Comparison of ENCODE assay signal across 12 cellular contexts in genomic region chr3:187006884-187007630, GRCh38.
DNase-seq lines count a peak whose midpoint lies in the region; ATAC-seq, FAIRE-seq and TF ChIP-seq lines count a peak whose summit lies in the region.
"Had no signal": no experiment of that assay in that cellular context is flagged by ENCODE, and none has a peak within 500 bp of the region (broad histone marks: within the 10 kb centered on the region; RNA-seq: fewer than 3 reads in every experiment).

No MANE protein-coding gene starts in this region.

- H3K27me3 Mint-ChIP-seq in GM23338 (ENCODE audit: insufficient read depth, low read depth, poor library complexity) (peaks cover 2% of the 10 kb centered on the region), endodermal cell (ENCODE audit: insufficient read depth) (no peaks in the 10 kb centered on the region)
- no peaks in the 10 kb centered on the region for H3K27me3 Mint-ChIP-seq in T-helper 2 cell treated with Interferon-gamma antibody and Interleukin-4, amounts not matched to agents 5 μg/mL and 100 μg/mL, for 36 hours (ENCODE audit: low read depth)

- peaks cover 4 to 55% (median 35%) of the 10 kb centered on the region in 11 experiments; a peak in 21 of 22 replicates for H3K9me3 ChIP-seq in BLaER1 treated with 17β-estradiol and CSF1 and Interleukin-3, amounts not matched to agents 10 nM and 100 nM (replicated peaks in 1 of 11)
- no peaks in the 10 kb centered on the region for H3K9me3 ChIP-seq in fibroblast of lung (ENCODE audit: control insufficient read depth, insufficient read depth, low read depth, low read length)
- H3K9me3 ChIP-seq in endodermal cell (ENCODE audit: control insufficient read depth, low read length): peaks cover 26% of the 10 kb centered on the region

- WGBS in endodermal cell (ENCODE audit: insufficient coverage in 1 of 2, insufficient read length in 1 of 2), 2 experiments: 80 to 99% methylated on average over 1 to 2 of the region's 2 CpGs

- ATAC-seq in GM23338 (no peak), HG03025 (IDR thresholded peaks at IDR 0.05; ENCODE audit: low FRiP score, unreplicated experiment) (no peak)

- no peak for DNase-seq in GM23338 (ENCODE audit: low spot score)
- DNase-seq in T-helper 2 cell treated with Interferon-gamma antibody and Interleukin-4, amounts not matched to agents 5 μg/mL and 100 μg/mL, for 36 hours (ENCODE audit: low spot score): peak; percentile 22
- DNase-seq in fibroblast of lung (ENCODE audit: low read depth in 2 of 2): peak; percentile 14 to 34
- DNase-seq in effector CD8-positive, alpha-beta T cell (lab: John Stamatoyannopoulos, UW): no peak
- no peak for DNase-seq in GM19239 (ENCODE audit: insufficient read length, low spot score)
- no peak for DNase-seq in endodermal cell
- DNase-seq: C1 segment of cervical spinal cord; NCI-H1092; NCI-H526; stimulated activated CD4-positive, alpha-beta T cell treated with anti-CD3 and anti-CD28 coated beads, Interleukin-4, amount 100 ng/mL, for 1 hour had no signal

- no peaks in the 10 kb centered on the region for H3K9me2 ChIP-seq in GM23338 (ENCODE audit: insufficient read depth)

- H2AFZ ChIP-seq in GM23338 (no peak overlapping the region), fibroblast of lung (ENCODE audit: low read length) (no peak overlapping the region)

- peaks cover 5 to 67% (median 64%) of the 10 kb centered on the region in 11 experiments; a peak in 20 of 22 replicates for H3K36me3 ChIP-seq in BLaER1 treated with 17β-estradiol and CSF1 and Interleukin-3, amounts not matched to agents 10 nM and 100 nM
- no peaks in the 10 kb centered on the region for H3K36me3 ChIP-seq in GM23338 (ENCODE audit: insufficient read depth)
- H3K36me3 ChIP-seq in fibroblast of lung (ENCODE audit: control insufficient read depth, insufficient read depth, low read length): no peaks in the 10 kb centered on the region
- peaks cover 40% of the 10 kb centered on the region for H3K36me3 ChIP-seq in endodermal cell (ENCODE audit: control insufficient read depth, insufficient read depth, low read length)

- no peaks in the 10 kb centered on the region for H3K27me3 ChIP-seq in BLaER1 treated with 17β-estradiol and CSF1 and Interleukin-3, amounts not matched to agents 10 nM and 100 nM
- H3K27me3 ChIP-seq in GM23338 (ENCODE audit: insufficient read depth) (no peaks in the 10 kb centered on the region), fibroblast of lung (ENCODE audit: control insufficient read depth, insufficient read depth, low read length) (no peaks in the 10 kb centered on the region), endodermal cell (ENCODE audit: control insufficient read depth, insufficient read depth, low read length, poor library complexity, severe bottlenecking) (no peaks in the 10 kb centered on the region)

- H3K4me1 ChIP-seq in BLaER1 treated with 17β-estradiol and CSF1 and Interleukin-3, amounts not matched to agents 10 nM and 100 nM: peaks cover 28 to 69% (median 46%) of the 10 kb centered on the region in 10 experiments
- H3K4me1 ChIP-seq in GM23338 (ENCODE audit: insufficient read depth): peaks cover 4% of the 10 kb centered on the region; the same call in 1 of the 2 replicates
- no peaks in the 10 kb centered on the region for H3K4me1 ChIP-seq in fibroblast of lung (ENCODE audit: control insufficient read depth, extremely low read depth, insufficient read depth, low read length)
- no peaks in the 10 kb centered on the region for H3K4me1 ChIP-seq in endodermal cell (ENCODE audit: control insufficient read depth, insufficient read depth, low read length)

- TF ChIP-seq CTCF in GM23338 (conservative IDR thresholded peaks at IDR 0.05; ENCODE audit: low read depth in 2 of 2) (no peak), fibroblast of lung (conservative IDR thresholded peaks at IDR 0.05 in 1 of 2, IDR thresholded peaks at IDR 0.05 in 1 of 2; ENCODE audit: low read depth in 1 of 2, low read length in 2 of 2) (no peak), endodermal cell (conservative IDR thresholded peaks at IDR 0.05) (no peak)

- H3K27ac ChIP-seq in BLaER1 treated with 17β-estradiol and CSF1 and Interleukin-3, amounts not matched to agents 10 nM and 100 nM: peak overlapping the region in 6 of 11 experiments; percentile 2 to 73 (median 34); a peak in 10 of 22 replicates
- H3K27ac ChIP-seq in GM23338 (ENCODE audit: low read depth) (no peak overlapping the region; the same call in 1 of the 2 replicates), fibroblast of lung (ENCODE audit: insufficient read depth, low read length) (no peak overlapping the region), endodermal cell (ENCODE audit: low read depth, low read length) (no peak overlapping the region)

- no peak for FAIRE-seq in GM19239 (lab: Jason Lieb, UNC)

- peak overlapping the region in 2 of 11 experiments; percentile 11 to 37; a peak in 2 of 22 replicates for H3K9ac ChIP-seq in BLaER1 treated with 17β-estradiol and CSF1 and Interleukin-3, amounts not matched to agents 10 nM and 100 nM
- H3K9ac ChIP-seq in fibroblast of lung (ENCODE audit: insufficient read depth, low read length) (no peak overlapping the region), endodermal cell (ENCODE audit: extremely low read depth, low read length, poor library complexity, severe bottlenecking) (no peak overlapping the region)

- H3K4me3 Mint-ChIP-seq in GM23338 (no peak overlapping the region), endodermal cell (no peak overlapping the region)
- peak overlapping the region; percentile 58 for H3K4me3 Mint-ChIP-seq in T-helper 2 cell treated with Interferon-gamma antibody and Interleukin-4, amounts not matched to agents 5 μg/mL and 100 μg/mL, for 36 hours

- H3K27ac Mint-ChIP-seq in GM23338 (peak overlapping the region; percentile 25; the same call in 1 of the 2 replicates), endodermal cell (no peak overlapping the region)
- peak overlapping the region; percentile 86 for H3K27ac Mint-ChIP-seq in T-helper 2 cell treated with Interferon-gamma antibody and Interleukin-4, amounts not matched to agents 5 μg/mL and 100 μg/mL, for 36 hours

- H3K4me3 ChIP-seq in BLaER1 treated with 17β-estradiol and CSF1 and Interleukin-3, amounts not matched to agents 10 nM and 100 nM: no peak overlapping the region
- H3K4me3 ChIP-seq in GM23338 (no peak overlapping the region), fibroblast of lung (replicated peaks in 1 of 4; ENCODE audit: control extremely low read depth in 1 of 4, insufficient read depth in 1 of 4, low read depth in 3 of 4, low read length in 4 of 4) (no peak overlapping the region), endodermal cell (ENCODE audit: low read length) (no peak overlapping the region)

- peak overlapping the region in 6 of 11 experiments; percentile 4 to 72 (median 62); a peak in 10 of 22 replicates for H3K4me2 ChIP-seq in BLaER1 treated with 17β-estradiol and CSF1 and Interleukin-3, amounts not matched to agents 10 nM and 100 nM
- no peak overlapping the region for H3K4me2 ChIP-seq in GM23338
- H3K4me2 ChIP-seq in fibroblast of lung (ENCODE audit: extremely low read depth, insufficient read depth, low read length): no peak overlapping the region

- no peaks in the 10 kb centered on the region for H3K9me3 Mint-ChIP-seq in GM23338
- H3K9me3 Mint-ChIP-seq in T-helper 2 cell treated with Interferon-gamma antibody and Interleukin-4, amounts not matched to agents 5 μg/mL and 100 μg/mL, for 36 hours: peaks cover 20% of the 10 kb centered on the region
- peaks cover 9% of the 10 kb centered on the region for H3K9me3 Mint-ChIP-seq in endodermal cell

- peaks cover 22% of the 10 kb centered on the region for H3K4me1 Mint-ChIP-seq in GM23338
- peaks cover 59% of the 10 kb centered on the region for H3K4me1 Mint-ChIP-seq in T-helper 2 cell treated with Interferon-gamma antibody and Interleukin-4, amounts not matched to agents 5 μg/mL and 100 μg/mL, for 36 hours (ENCODE audit: low read depth)
- H3K4me1 Mint-ChIP-seq in endodermal cell: peaks cover 20% of the 10 kb centered on the region

- peaks cover 0 to 68% (median 7%) of the 10 kb centered on the region in 11 experiments; a peak in 10 of 22 replicates for H4K20me1 ChIP-seq in BLaER1 treated with 17β-estradiol and CSF1 and Interleukin-3, amounts not matched to agents 10 nM and 100 nM
- H4K20me1 ChIP-seq in GM23338 (replicated peaks; ENCODE audit: insufficient read depth) (no peaks in the 10 kb centered on the region), fibroblast of lung (ENCODE audit: control insufficient read depth, extremely low read depth, insufficient read depth, low read length) (no peaks in the 10 kb centered on the region)

- H3F3A ChIP-seq in GM23338 (replicated peaks; ENCODE audit: low read depth): no peaks in the 10 kb centered on the region

- H3K79me2 ChIP-seq in GM23338 (replicated peaks; ENCODE audit: insufficient read depth) (peaks cover 26% of the 10 kb centered on the region), fibroblast of lung (ENCODE audit: control insufficient read depth, insufficient read depth, low read length) (no peaks in the 10 kb centered on the region)

- H3K36me3 Mint-ChIP-seq in GM23338 (ENCODE audit: low read depth) (peaks cover 39% of the 10 kb centered on the region), endodermal cell (ENCODE audit: low read depth) (peaks cover 58% of the 10 kb centered on the region)
- peaks cover 62% of the 10 kb centered on the region for H3K36me3 Mint-ChIP-seq in T-helper 2 cell treated with Interferon-gamma antibody and Interleukin-4, amounts not matched to agents 5 μg/mL and 100 μg/mL, for 36 hours (ENCODE audit: low read depth)

TF ChIP-seq in GM23338, 12 proteins besides CTCF, POLR2A, EP300 and RAD21:
- TF ChIP-seq NANOG (IDR thresholded peaks at IDR 0.05; ENCODE audit: borderline replicate concordance) (no peak), POLR2AphosphoS5 (IDR thresholded peaks at IDR 0.05; ENCODE audit: low read depth) (no peak)
TF ChIP-seq in GM23338: peak in this region for 0.

Comparison
In these comparisons a context has a peak if more than half of its experiments do, and no peak if none do; other contexts are left out.
1. H3K27ac ChIP-seq: peak in BLaER1 treated with 17β-estradiol and CSF1 and Interleukin-3, amounts not matched to agents 10 nM and 100 nM (6 of 11); none in GM23338 (single experiment), fibroblast of lung (single experiment) and endodermal cell (single experiment).
2. H3K4me2 ChIP-seq: peak in BLaER1 treated with 17β-estradiol and CSF1 and Interleukin-3, amounts not matched to agents 10 nM and 100 nM (6 of 11); none in GM23338 (single experiment) and fibroblast of lung (single experiment).
3. DNase-seq: peak in T-helper 2 cell treated with Interferon-gamma antibody and Interleukin-4, amounts not matched to agents 5 μg/mL and 100 μg/mL, for 36 hours (single experiment) and fibroblast of lung (2 of 2); none in GM23338 (single experiment), effector CD8-positive, alpha-beta T cell (single experiment), GM19239 (single experiment) and endodermal cell (single experiment).